ENCODE assay signal across 21 cellular contexts in the genomic region with DNA sequence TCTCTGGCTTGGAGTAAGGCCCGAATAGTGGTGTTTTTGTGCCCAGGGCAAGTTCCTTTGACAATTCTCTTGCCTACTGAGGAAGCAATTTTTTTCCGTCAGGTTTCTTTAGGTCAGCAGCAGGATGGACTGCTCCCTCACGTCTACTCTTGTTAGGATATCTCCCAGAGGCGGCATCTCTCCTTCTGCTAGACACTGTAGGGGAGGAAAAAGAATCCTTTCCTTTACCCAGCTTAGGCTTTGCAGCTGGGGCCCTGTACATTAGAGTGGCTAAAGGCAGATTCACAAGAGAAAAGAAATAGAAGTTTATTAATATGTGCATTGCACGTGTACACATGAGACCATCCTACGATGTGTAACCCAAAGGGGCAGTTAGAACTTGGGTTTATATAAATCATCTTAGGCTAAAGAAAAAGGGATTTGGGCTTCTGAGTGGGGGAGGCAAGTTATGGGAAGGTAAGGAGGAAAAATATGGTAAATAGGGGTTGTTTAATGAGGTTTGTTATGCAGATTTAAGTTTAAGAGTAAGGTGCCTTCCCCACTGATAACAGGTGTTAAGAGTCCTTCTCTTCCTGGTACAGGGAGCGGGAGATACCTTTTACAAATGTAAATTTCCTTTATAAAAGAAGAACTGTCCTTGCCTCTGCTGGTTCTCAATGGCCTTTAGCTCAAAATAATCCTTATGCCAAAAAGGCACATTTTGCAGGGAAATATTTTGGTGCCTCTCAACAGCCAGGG.
DNase-seq lines count a peak whose midpoint lies in the region; ATAC-seq, FAIRE-seq and TF ChIP-seq lines count a peak whose summit lies in the region.
"Had no signal": no experiment of that assay in that cellular context is flagged by ENCODE, and none has a peak within 500 bp of the region (broad histone marks: within the 10 kb centered on the region; RNA-seq: fewer than 3 reads in every experiment).

No MANE protein-coding gene starts in this region.

- POLR2A ChIA-PET in H1 (lab: Charles Lee; ENCODE audit: partially characterized antibody) = interaction anchor here (0.9 kb wide), 1 partner anchor 19 kb away, joined by 3 read pairs; no protein-coding TSS in a partner anchor

- peak overlapping the region; percentile 28; the same call in 1 of the 2 replicates for H3K4me3 ChIP-seq in HUES6 (ENCODE audit: low read depth, low read length)
- no peak overlapping the region for H3K4me3 ChIP-seq in H1 (ENCODE audit: extremely low read depth in 1 of 4, insufficient read depth in 2 of 4, low read depth in 3 of 4, low read length in 4 of 4)
- H3K4me3 ChIP-seq in brain microvascular endothelial cell (ENCODE audit: low read depth, low read length) = no peak overlapping the region
- H3K4me3 ChIP-seq: K562 had no signal

- no peak for TF ChIP-seq RAD21 in H1 (IDR thresholded peaks at IDR 0.05 in 1 of 2, conservative IDR thresholded peaks at IDR 0.05 in 1 of 2; ENCODE audit: low read depth in 2 of 2, low read length in 2 of 2)

- H2AK5ac ChIP-seq in H1 (ENCODE audit: low read depth, low read length) = no peak overlapping the region

- no peak overlapping the region for H2AFZ ChIP-seq in H1 (ENCODE audit: low read length)

- no peak overlapping the region for H3K56ac ChIP-seq in H1 (replicated peaks; ENCODE audit: insufficient read length, low read depth, low read length)

- H3K79me1 ChIP-seq in H1 (ENCODE audit: low read depth, low read length) = no peaks in the 10 kb centered on the region

- no peak overlapping the region for H3K9ac ChIP-seq in HUES6 (ENCODE audit: low read length)
- H3K9ac ChIP-seq in H1 (replicated peaks in 1 of 4; ENCODE audit: extremely low read depth in 1 of 4, low read depth in 3 of 4, low read length in 3 of 4) = no peak overlapping the region; a peak in 1 of 7 replicates
- H3K9ac ChIP-seq: SK-N-SH had no signal

- H4K91ac ChIP-seq in H1 (replicated peaks; ENCODE audit: insufficient read length, low read length) = peak overlapping the region; percentile 89

- peak overlapping the region; percentile 14; the same call in 1 of the 2 replicates for H3K27ac ChIP-seq in HUES6 (ENCODE audit: low read depth, low read length)
- H3K27ac ChIP-seq in H1 (ENCODE audit: low read depth, low read length) = peak overlapping the region; percentile 42; the same call in 1 of the 2 replicates
- H3K27ac ChIP-seq in brain microvascular endothelial cell = no peak overlapping the region

- peak overlapping the region; percentile 100 for H2BK120ac ChIP-seq in H1 (replicated peaks; ENCODE audit: low read depth, low read length)

- H3K27ac Mint-ChIP-seq in CD14-positive monocyte = peak overlapping the region; percentile 15 to 86 (median 58)
- H3K27ac Mint-ChIP-seq in natural killer cell = peak overlapping the region; percentile 62 to 85
- no peak overlapping the region for H3K27ac Mint-ChIP-seq in activated naive CD4-positive, alpha-beta T cell treated with anti-CD3 and anti-CD28 coated beads for 36 hours
- H3K27ac Mint-ChIP-seq: CD4-positive, alpha-beta T cell; HFFc6 had no signal

- TF ChIP-seq POLR2A in H1 (IDR thresholded peaks at IDR 0.05; ENCODE audit: control extremely low read depth in 1 of 2, low read depth in 2 of 2, low read length in 2 of 2) = no peak

- no peak overlapping the region for H3K23ac ChIP-seq in H1 (ENCODE audit: insufficient read length)

- H3K36me3 Mint-ChIP-seq in CD14-positive monocyte = peaks cover 44 to 72% of the 10 kb centered on the region in 2 donors
- peaks cover 5% of the 10 kb centered on the region for H3K36me3 Mint-ChIP-seq in natural killer cell
- H3K36me3 Mint-ChIP-seq in activated naive CD4-positive, alpha-beta T cell treated with anti-CD3 and anti-CD28 coated beads for 36 hours (ENCODE audit: low read depth) = no peaks in the 10 kb centered on the region

- no peak overlapping the region for H2BK15ac ChIP-seq in H1 (ENCODE audit: low read length)

- in situ Hi-C loops in brain microvascular endothelial cell (cut with HindIII; ENCODE audit: low pct_ligation_motif_present, low sequenced_read_pairs) = no loop called here

- H3K23me2 ChIP-seq in H1 (ENCODE audit: low read depth, low read length) = no peaks in the 10 kb centered on the region

- H2BK20ac ChIP-seq in H1 (ENCODE audit: low read length) = peak overlapping the region; percentile 97

- H4K5ac ChIP-seq in H1 (ENCODE audit: insufficient read length, low read depth, low read length) = peak overlapping the region; percentile 78

- peak overlapping the region; percentile 94; the same call in 1 of the 2 replicates for H2BK5ac ChIP-seq in H1 (ENCODE audit: low read depth, low read length)

- H3K9me3 Mint-ChIP-seq in CD14-positive monocyte = peaks cover 0 to 2% (median 0%) of the 10 kb centered on the region in 7 donors
- no peaks in the 10 kb centered on the region for H3K9me3 Mint-ChIP-seq in natural killer cell
- no peaks in the 10 kb centered on the region for H3K9me3 Mint-ChIP-seq in activated naive CD4-positive, alpha-beta T cell treated with anti-CD3 and anti-CD28 coated beads for 36 hours
- H3K9me3 Mint-ChIP-seq: CD4-positive, alpha-beta T cell had no signal

- peak overlapping the region in 1 of 2 experiments; percentile 9; a peak in 1 of 4 replicates for H3K4me2 ChIP-seq in H1 (ENCODE audit: insufficient read depth in 1 of 2, low read depth in 2 of 2, low read length in 2 of 2)
- H3K4me2 ChIP-seq: SK-N-SH had no signal

- H3K4me3 Mint-ChIP-seq in CD14-positive monocyte (no peak overlapping the region), natural killer cell (no peak overlapping the region)
- H3K4me3 Mint-ChIP-seq in activated naive CD4-positive, alpha-beta T cell treated with anti-CD3 and anti-CD28 coated beads for 36 hours = no peak overlapping the region
- H3K4me3 Mint-ChIP-seq: CD4-positive, alpha-beta T cell; HFFc6 had no signal

- TF ChIP-seq CTCF in CD14-positive monocyte (IDR thresholded peaks at IDR 0.05) (no peak), H1 (IDR thresholded peaks at IDR 0.05; ENCODE audit: control extremely low read depth in 1 of 3, insufficient read depth in 1 of 3, low read depth in 1 of 3, low read length in 3 of 3) (no peak), natural killer cell (IDR thresholded peaks at IDR 0.05) (no peak), brain microvascular endothelial cell (IDR thresholded peaks at IDR 0.05; ENCODE audit: low read depth, low read length, missing control alignments) (no peak)

- H4K8ac ChIP-seq in H1 (ENCODE audit: extremely low read depth, insufficient read depth, low read length) = no peak overlapping the region

- H4K20me1 ChIP-seq in H1 (replicated peaks in 1 of 2; ENCODE audit: control insufficient read depth in 1 of 2, insufficient read depth in 2 of 2, low read length in 2 of 2) = no peaks in the 10 kb centered on the region

- H3K36me3 ChIP-seq in HUES6 (ENCODE audit: control insufficient read depth, insufficient read depth, low read length) = no peaks in the 10 kb centered on the region
- no peaks in the 10 kb centered on the region for H3K36me3 ChIP-seq in H1 (ENCODE audit: control insufficient read depth in 2 of 4, insufficient read depth in 4 of 4, low read length in 3 of 4)
- no peaks in the 10 kb centered on the region for H3K36me3 ChIP-seq in brain microvascular endothelial cell (replicated peaks)
- H3K36me3 ChIP-seq: BE2C had no signal

- H3K4me1 Mint-ChIP-seq in CD14-positive monocyte (peaks cover 85% of the 10 kb centered on the region), natural killer cell (peaks cover 53 to 56% of the 10 kb centered on the region in 2 donors)
- peaks cover 14% of the 10 kb centered on the region for H3K4me1 Mint-ChIP-seq in activated naive CD4-positive, alpha-beta T cell treated with anti-CD3 and anti-CD28 coated beads for 36 hours (ENCODE audit: low read depth)

- CTCF ChIA-PET in H1 (lab: Charles Lee; ENCODE audit: partially characterized antibody) = interaction anchor here (0.6 to 1.0 kb wide), 3 partner anchors 15 to 125 kb away, joined by 3 to 4 read pairs (median 3); no protein-coding TSS in a partner anchor
- CTCF ChIA-PET in activated naive CD4-positive, alpha-beta T cell treated with anti-CD3 and anti-CD28 coated beads for 36 hours (lab: Charles Lee) = interaction anchor here (1.1 kb wide), 1 partner anchor 614 kb away, joined by 4 read pairs; no protein-coding TSS in a partner anchor

- H3K4me1 ChIP-seq in HUES6 (ENCODE audit: control insufficient read depth, insufficient read depth, low read length) = peaks cover 20% of the 10 kb centered on the region
- H3K4me1 ChIP-seq in H1 (replicated peaks in 1 of 4; ENCODE audit: control insufficient read depth in 3 of 4, insufficient read depth in 4 of 4, low read length in 3 of 4) = peaks cover 0 to 19% (median 2%) of the 10 kb centered on the region in 4 experiments; a peak in 3 of 7 replicates
- H3K4me1 ChIP-seq: BE2C had no signal

- peak overlapping the region; percentile 68 for H3K18ac ChIP-seq in H1 (ENCODE audit: extremely low read depth, low read length)

- DNase-seq in CD14-positive monocyte (ENCODE audit: low spot score) (no peak), H1 (ENCODE audit: low read depth in 1 of 2, low spot score in 2 of 2) (no peak), natural killer cell (no peak), brain microvascular endothelial cell (no peak)
- no peak for DNase-seq in activated naive CD4-positive, alpha-beta T cell treated with anti-CD3 and anti-CD28 coated beads for 36 hours
- DNase-seq: BE2C; CD4-positive, alpha-beta T cell; DMS53; HFFc6; NCI-H1105; NCI-H2081 treated with DMSO at 0.1 percent for 48 hours; NCI-H510A; NCI-H748 treated with DMSO at 0.1 percent for 48 hours; OCI-M1; SHP77 treated with DMSO at 0.1 percent for 48 hours; SK-N-SH had no signal

- WGBS in H1 (ENCODE audit: extremely low coverage in 1 of 2, insufficient coverage in 1 of 2, insufficient read length in 1 of 2, insufficient replicate concordance in 2 of 2, low coverage in 1 of 2, low lambda C conversion rate in 2 of 2, missing lambda C conversion rate in 1 of 2), 2 experiments = 67% methylated on average over 7 of the region's 7 CpGs; no CpG with 5 or more reads in 1 of the 2 experiments

- H2BK12ac ChIP-seq in H1 (ENCODE audit: low read depth, low read length) = peak overlapping the region; percentile 45; the same call in 1 of the 2 replicates

- H3K14ac ChIP-seq in H1 (ENCODE audit: insufficient read length) = no peak overlapping the region

- H3K9me3 ChIP-seq in HUES6 (ENCODE audit: control insufficient read depth, insufficient read depth, low read depth, low read length) (peaks cover 4% of the 10 kb centered on the region; the same call in 1 of the 2 replicates), H1 (ENCODE audit: insufficient read depth in 2 of 2, low read depth in 1 of 2, low read length in 1 of 2) (peaks cover 2 to 7% of the 10 kb centered on the region in 2 experiments; a peak in 2 of 4 replicates)
- H3K9me3 ChIP-seq: BE2C, SK-N-SH had no signal

- H3K27me3 ChIP-seq in HUES6 (ENCODE audit: control insufficient read depth, insufficient read depth, low read length) (no peaks in the 10 kb centered on the region), H1 (replicated peaks in 1 of 4; ENCODE audit: control insufficient read depth in 3 of 4, extremely low read depth in 1 of 4, insufficient read depth in 3 of 4, low read length in 3 of 4) (no peaks in the 10 kb centered on the region), brain microvascular endothelial cell (replicated peaks) (no peaks in the 10 kb centered on the region)
- H3K27me3 ChIP-seq: BE2C had no signal

- ATAC-seq in natural killer cell (no peak), HG03095 (IDR thresholded peaks at IDR 0.05; ENCODE audit: unreplicated experiment) (no peak), HG02642 (IDR thresholded peaks at IDR 0.05; ENCODE audit: poor library complexity, unreplicated experiment) (no peak)
- ATAC-seq: K562 had no signal

- FAIRE-seq in H1 (lab: Jason Lieb, UNC) = peak; percentile 52
- FAIRE-seq: H54, K562 had no signal

- intact Hi-C loops in CD14-positive monocyte (cut with micrococcal nuclease) (no loop called here), natural killer cell (cut with micrococcal nuclease) (no loop called here)
- intact Hi-C loops in activated naive CD4-positive, alpha-beta T cell treated with anti-CD3 and anti-CD28 coated beads for 36 hours (cut with micrococcal nuclease) = no loop called here

- H3K4ac ChIP-seq in H1 (replicated peaks; ENCODE audit: insufficient read length, low read depth, low read length) = peak overlapping the region; percentile 6

- peaks cover 0 to 2% (median 0%) of the 10 kb centered on the region in 3 donors for H3K27me3 Mint-ChIP-seq in CD14-positive monocyte (ENCODE audit: low read depth in 3 of 3)
- H3K27me3 Mint-ChIP-seq in natural killer cell (ENCODE audit: low read depth in 2 of 2) = no peaks in the 10 kb centered on the region
- H3K27me3 Mint-ChIP-seq in activated naive CD4-positive, alpha-beta T cell treated with anti-CD3 and anti-CD28 coated beads for 36 hours (ENCODE audit: low read depth) = no peaks in the 10 kb centered on the region
- H3K27me3 Mint-ChIP-seq: CD4-positive, alpha-beta T cell had no signal

- 0 out of 3 replicates have a peak, but pooled peaks of 1 of the 2 experiments have one; percentile 44 for TF ChIP-seq EP300 in H1 (IDR thresholded peaks at IDR 0.05; ENCODE audit: borderline replicate concordance in 1 of 2, low read depth in 2 of 2, low read length in 2 of 2)

- H3K79me2 ChIP-seq in H1 (ENCODE audit: control insufficient read depth in 1 of 2, insufficient read depth in 2 of 2, low read length in 2 of 2) = no peaks in the 10 kb centered on the region
